8 cellular contexts compared by ENCODE assay signal in the genomic region with DNA sequence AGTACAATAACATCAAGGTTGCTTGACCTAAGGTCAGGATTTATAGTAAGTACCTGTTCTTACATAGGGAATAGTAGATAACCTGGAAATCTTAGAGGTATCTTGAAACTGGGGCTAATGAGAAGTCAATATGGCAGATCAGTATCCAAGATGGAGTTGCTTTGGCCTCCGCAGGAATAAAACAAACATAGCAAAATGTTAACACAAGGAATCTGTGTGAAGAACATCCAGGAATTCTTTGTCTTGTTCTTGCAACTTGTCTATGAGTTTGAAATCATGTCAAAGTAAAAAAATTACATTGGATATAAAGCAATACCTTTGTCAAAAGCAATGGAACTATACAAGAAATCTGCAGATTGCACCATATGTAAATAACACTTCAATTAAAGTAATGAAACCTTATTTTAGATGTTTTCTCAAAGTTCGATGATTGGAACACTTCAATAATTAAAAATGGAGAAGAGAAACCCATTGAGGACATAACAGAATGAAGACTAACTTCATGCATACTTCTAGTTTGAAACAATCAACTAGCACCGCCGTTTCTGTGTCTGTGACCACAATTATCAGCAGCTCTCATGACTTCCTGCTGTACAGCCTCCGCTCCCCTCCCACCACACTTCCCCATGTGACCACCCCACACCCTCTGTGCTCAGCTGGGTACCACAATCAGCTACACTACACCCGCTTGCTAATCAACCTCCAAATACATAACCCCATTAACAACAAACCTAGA. TPM values are rescaled to one million over a fixed set of nuclear protein-coding genes. Genes with fewer than 3 reads are reported as not detected.
DNase-seq lines count a peak whose midpoint lies in the region; ATAC-seq and TF ChIP-seq lines count a peak whose summit lies in the region.

No MANE protein-coding gene starts in this region.

- no peaks in the 10 kb centered on the region for H3K9me3 ChIP-seq in BE2C

- H3K27me3 Mint-ChIP-seq in Calu3 (ENCODE audit: unreplicated experiment) = no peaks in the 10 kb centered on the region

- H3K27ac Mint-ChIP-seq in Calu3 (ENCODE audit: unreplicated experiment) = no peak overlapping the region

- no TSS peak for BruUV-seq in Calu3 (replicated peaks; lab: Mats Ljungman, UMichigan)

- CTCF ChIA-PET in Calu3 (lab: Charles Lee) = interaction anchor here (0.7 kb wide), 2 partner anchors 13 to 27 kb away, joined by 3 read pairs; no protein-coding TSS in a partner anchor

- peak; percentile 99 for ATAC-seq in GM21367 (IDR thresholded peaks at IDR 0.05; ENCODE audit: unreplicated experiment)
- peak; percentile 100 for ATAC-seq in HG03571 (IDR thresholded peaks at IDR 0.05; ENCODE audit: unreplicated experiment)

- DNase-seq in GDM1 (lab: John Stamatoyannopoulos, UW) (peak; percentile 74), BE2C (no peak), hippocampal formation (lab: John Stamatoyannopoulos, UW) (no peak), Calu3 (no peak)
- peak; percentile 1 for DNase-seq in activated CD8-positive, alpha-beta memory T cell treated with anti-CD3 and anti-CD28 coated beads, Interleukin-2, amount 50 U/mL, for 1 hour (ENCODE audit: extremely low read depth)
- peak; percentile 8 for DNase-seq in stimulated activated CD4-positive, alpha-beta T cell treated with anti-CD3 and anti-CD28 coated beads, Interleukin-2, amount 100 ng/mL, for 4 hours (ENCODE audit: low read depth)

- H3K4me3 ChIP-seq in BE2C (ENCODE audit: low read depth, low read length) = no peak overlapping the region

- no peaks in the 10 kb centered on the region for H3K4me1 ChIP-seq in BE2C

- no peaks in the 10 kb centered on the region for H3K4me1 Mint-ChIP-seq in Calu3 (ENCODE audit: low read depth, unreplicated experiment)

- TF ChIP-seq CTCF in BE2C (IDR thresholded peaks at IDR 0.05; ENCODE audit: low read depth, low read length) = no peak
- no peak for TF ChIP-seq CTCF in Calu3 (IDR thresholded peaks at IDR 0.05; ENCODE audit: unreplicated experiment)

- no peak overlapping the region for H3K4me3 Mint-ChIP-seq in Calu3 (ENCODE audit: low read depth, unreplicated experiment)

- no peaks in the 10 kb centered on the region for H3K27me3 ChIP-seq in BE2C

- H3K36me3 Mint-ChIP-seq in Calu3 (ENCODE audit: insufficient read depth, unreplicated experiment) = no peaks in the 10 kb centered on the region

- intact Hi-C loops in Calu3 (cut with micrococcal nuclease; ENCODE audit: unreplicated experiment) = no loop called here

- no peaks in the 10 kb centered on the region for H3K36me3 ChIP-seq in BE2C

- H3K9me3 Mint-ChIP-seq in Calu3 (ENCODE audit: low read depth, unreplicated experiment) = no peaks in the 10 kb centered on the region

RNA-seq across cellular contexts. Expression of a gene that starts 27.6 kb away (rescaled TPM):
- 6.7 TPM for polyA plus RNA-seq in BE2C (2012; ENCODE audit: insufficient read depth, insufficient read length, low read depth)
- total RNA-seq in Calu3 (2022) = 5.5 and 7.1 TPM in 2 replicates

RNA-seq across cellular contexts. Expression of a gene that starts 27.8 kb away (rescaled TPM):
- polyA plus RNA-seq in BE2C (2012; ENCODE audit: insufficient read depth, insufficient read length, low read depth) = 46.8 TPM
- 185 and 222 TPM in 2 replicates for total RNA-seq in Calu3 (2022)

Comparison
In these comparisons a context has a peak if more than half of its experiments do, and no peak if none do; other contexts are left out.
1. DNase-seq: peak in GDM1 (single experiment), activated CD8-positive, alpha-beta memory T cell treated with anti-CD3 and anti-CD28 coated beads, Interleukin-2, amount 50 U/mL, for 1 hour (single experiment) and stimulated activated CD4-positive, alpha-beta T cell treated with anti-CD3 and anti-CD28 coated beads, Interleukin-2, amount 100 ng/mL, for 4 hours (single experiment); none in BE2C (single experiment), hippocampal formation (0 of 2) and Calu3 (single experiment).